ENCODE assay signal across 23 cellular contexts in genomic region chr2:241602720-241603119, GRCh38. TPM values are rescaled to one million over a fixed set of nuclear protein-coding genes. Genes with fewer than 3 reads are reported as not detected.
DNase-seq lines count a peak whose midpoint lies in the region; ATAC-seq, FAIRE-seq and TF ChIP-seq lines count a peak whose summit lies in the region.
"Had no signal": no experiment of that assay in that cellular context is flagged by ENCODE, and none has a peak within 500 bp of the region (broad histone marks: within the 10 kb centered on the region; RNA-seq: fewer than 3 reads in every experiment).

No MANE protein-coding gene starts in this region.

- FAIRE-seq in kidney (lab: Jason Lieb, UNC), result no peak
- FAIRE-seq: A204.1, GM12878 had no signal

- no peak overlapping the region for H3K4me2 ChIP-seq in neuronal stem cell (ENCODE audit: insufficient read depth, low read length, poor library complexity, severe bottlenecking)
- H3K4me2 ChIP-seq: BLaER1, GM23338 had no signal

- peaks cover 4% of the 10 kb centered on the region for H3K79me1 ChIP-seq in neuronal stem cell (ENCODE audit: low read depth, low read length)

- H3K27me3 Mint-ChIP-seq in T-cell, result no peaks in the 10 kb centered on the region
- H3K27me3 Mint-ChIP-seq: B cell; CD4-positive, CD25-positive, alpha-beta regulatory T cell had no signal

- H3K9ac ChIP-seq in kidney (ENCODE audit: low read length in 2 of 2) (no peak overlapping the region), neuronal stem cell (ENCODE audit: low read depth, low read length, poor library complexity) (no peak overlapping the region)
- H3K9ac ChIP-seq: BLaER1 had no signal

- no peak overlapping the region for H2BK15ac ChIP-seq in neuronal stem cell (ENCODE audit: low read length)

- no peak overlapping the region for H3K23ac ChIP-seq in neuronal stem cell (ENCODE audit: low read depth, low read length, poor library complexity)

- H2BK5ac ChIP-seq in neuronal stem cell (ENCODE audit: low read length), result peak overlapping the region; percentile 66

- no peak for ATAC-seq in sciatic nerve
- no peak for ATAC-seq in T-cell (replicated peaks in 1 of 4)
- ATAC-seq: CD8-positive, alpha-beta T cell; GM12878; GM23338 had no signal

- peak overlapping the region; percentile 23 for H3K4ac ChIP-seq in neuronal stem cell (ENCODE audit: low read length)

- H2AK5ac ChIP-seq in neuronal stem cell (ENCODE audit: low read depth, low read length), result no peak overlapping the region

- no CpG with 5 or more reads among the region's 17 CpGs for WGBS in neuronal stem cell (ENCODE audit: extremely low coverage in 2 of 2, insufficient read length in 2 of 2, insufficient replicate concordance in 1 of 2), 2 donors

- H3K4me1 ChIP-seq in kidney (ENCODE audit: control insufficient read depth in 1 of 2, insufficient read depth in 1 of 2, low read depth in 1 of 2, low read length in 2 of 2) (no peaks in the 10 kb centered on the region), neuronal stem cell (ENCODE audit: control insufficient read depth in 2 of 2, insufficient read depth in 1 of 2, low read depth in 1 of 2, low read length in 2 of 2) (no peaks in the 10 kb centered on the region)
- H3K4me1 ChIP-seq: Caco-2 had no signal

- intact Hi-C loops in kidney (cut with DNase I) (no loop called here), sciatic nerve (cut with DNase I) (no loop called here)

- H3K14ac ChIP-seq in neuronal stem cell (ENCODE audit: low read length), result peak overlapping the region; percentile 82

- H3K9me3 ChIP-seq in KOPT-K1 (ENCODE audit: insufficient read depth, low read length, poor library complexity, severe bottlenecking), result no peaks in the 10 kb centered on the region
- no peaks in the 10 kb centered on the region for H3K9me3 ChIP-seq in kidney (ENCODE audit: control insufficient read depth in 1 of 2, low read length in 2 of 2)
- no peaks in the 10 kb centered on the region for H3K9me3 ChIP-seq in neuronal stem cell (replicated peaks in 1 of 2; ENCODE audit: control insufficient read depth in 2 of 2, insufficient read depth in 1 of 2, low read depth in 1 of 2, low read length in 2 of 2)
- no peaks in the 10 kb centered on the region for H3K9me3 ChIP-seq in WERI-Rb-1 (ENCODE audit: severe bottlenecking)
- H3K9me3 ChIP-seq: BLaER1, Caco-2 had no signal

- no peak overlapping the region for H3K27ac Mint-ChIP-seq in T-cell
- H3K27ac Mint-ChIP-seq: B cell; CD4-positive, CD25-positive, alpha-beta regulatory T cell; CD8-positive, alpha-beta T cell; GM23338; HFFc6 had no signal

- H4K91ac ChIP-seq in neuronal stem cell (ENCODE audit: low read depth, low read length, poor library complexity), result no peak overlapping the region

- no peak overlapping the region for H2BK120ac ChIP-seq in neuronal stem cell (ENCODE audit: low read depth, low read length)

- TF ChIP-seq CTCF in kidney (IDR thresholded peaks at IDR 0.05; ENCODE audit: borderline replicate concordance, extremely low read depth, insufficient read depth) (no peak), RWPE1 (conservative IDR thresholded peaks at IDR 0.05; ENCODE audit: low read depth) (no peak), WERI-Rb-1 (IDR thresholded peaks at IDR 0.05; ENCODE audit: low read depth, low read length) (no peak)

- H3K4me3 Mint-ChIP-seq in T-cell, result no peak overlapping the region
- H3K4me3 Mint-ChIP-seq: B cell; CD4-positive, CD25-positive, alpha-beta regulatory T cell; CD8-positive, alpha-beta T cell; GM23338; H9; HFFc6 had no signal

- H3K36me3 Mint-ChIP-seq in T-cell, result peaks cover 30% of the 10 kb centered on the region

- no peak overlapping the region for H2AFZ ChIP-seq in neuronal stem cell (ENCODE audit: low read length)
- H2AFZ ChIP-seq: GM23338 had no signal

- DNase-seq in kidney, result peak; percentile 66
- DNase-seq in neuronal stem cell (ENCODE audit: low spot score), result no peak
- peak; percentile 33 for DNase-seq in sciatic nerve (ENCODE audit: low spot score)
- DNase-seq in T-cell, result no peak
- no peak for DNase-seq in RWPE1 (ENCODE audit: low spot score)
- DNase-seq in activated effector memory CD4-positive, alpha-beta T cell treated with anti-CD3 and anti-CD28 coated beads, Interleukin-2, amount 50 U/mL, for 16 hours, result no peak
- no peak for DNase-seq in WERI-Rb-1
- DNase-seq: Caco-2; CD4-positive, CD25-positive, alpha-beta regulatory T cell; CD8-positive, alpha-beta T cell; DMS153; EL; GDM1; H9; HFFc6 had no signal

- no peaks in the 10 kb centered on the region for H3K4me1 Mint-ChIP-seq in T-cell
- H3K4me1 Mint-ChIP-seq: B cell, GM23338 had no signal

- CTCF ChIA-PET in T-cell (lab: Charles Lee) (no interaction called here), RWPE1 (lab: Yijun Ruan, JAX) (no interaction called here)

- POLR2A ChIA-PET in T-cell (lab: Charles Lee) (no interaction called here), RWPE1 (lab: Yijun Ruan, JAX; ENCODE audit: low non-redundant PET) (no interaction called here)

- no peak overlapping the region for H2BK12ac ChIP-seq in neuronal stem cell (ENCODE audit: low read length)

- H3K4me3 ChIP-seq in kidney (ENCODE audit: low read length in 2 of 2) (no peak overlapping the region), neuronal stem cell (ENCODE audit: low read length in 2 of 2) (no peak overlapping the region), WERI-Rb-1 (ENCODE audit: low read depth, low read length) (no peak overlapping the region)
- H3K4me3 ChIP-seq: BLaER1, GM12878, GM23338 had no signal

- H3K27ac ChIP-seq in KOPT-K1 (ENCODE audit: low read depth, low read length, poor library complexity, severe bottlenecking) (peak overlapping the region; percentile 37), kidney (ENCODE audit: low read depth in 2 of 2, low read length in 2 of 2) (no peak overlapping the region), neuronal stem cell (replicated peaks; ENCODE audit: low read length) (no peak overlapping the region), RWPE1 (no peak overlapping the region), WERI-Rb-1 (no peak overlapping the region)
- H3K27ac ChIP-seq: 22Rv1, BLaER1, C4-2B had no signal

- no peaks in the 10 kb centered on the region for H3K9me3 Mint-ChIP-seq in T-cell
- H3K9me3 Mint-ChIP-seq: CD4-positive, CD25-positive, alpha-beta regulatory T cell; CD8-positive, alpha-beta T cell; GM23338; H9; HFFc6 had no signal

- H3K18ac ChIP-seq in neuronal stem cell (ENCODE audit: low read length), result no peak overlapping the region

- H3K36me3 ChIP-seq in KOPT-K1 (ENCODE audit: insufficient read depth, low read length) (peaks cover 62% of the 10 kb centered on the region), kidney (ENCODE audit: control insufficient read depth in 1 of 2, insufficient read depth in 2 of 2, low read length in 2 of 2) (peaks cover 23 to 37% of the 10 kb centered on the region in 2 donors), neuronal stem cell (replicated peaks in 1 of 2; ENCODE audit: control insufficient read depth in 2 of 2, insufficient read depth in 2 of 2, low read length in 2 of 2) (peaks cover 13 to 77% of the 10 kb centered on the region in 2 donors), WERI-Rb-1 (peaks cover 55% of the 10 kb centered on the region)

- H4K8ac ChIP-seq in neuronal stem cell (ENCODE audit: low read depth, low read length), result no peak overlapping the region

- H3K27me3 ChIP-seq in neuronal stem cell (ENCODE audit: control insufficient read depth in 3 of 3, insufficient read depth in 3 of 3, low read depth in 1 of 3, low read length in 3 of 3), result no peaks in the 10 kb centered on the region
- no peaks in the 10 kb centered on the region for H3K27me3 ChIP-seq in WERI-Rb-1 (ENCODE audit: insufficient read depth, low read depth, severe bottlenecking)
- H3K27me3 ChIP-seq: BLaER1 had no signal

RNA-seq across cellular contexts. Expression of gene THAP4, which starts 34.2 kb away (rescaled TPM):
- 68.0 TPM for total RNA-seq in kidney
- polyA plus RNA-seq in kidney (ENCODE audit: insufficient read depth, low read depth, low replicate concordance), result 184 TPM
- 54.6 TPM for polyA plus RNA-seq in neuronal stem cell (2013, experiment 1 of 2)
- 56.0 TPM for polyA plus RNA-seq in neuronal stem cell (2013, experiment 2 of 2)
- 37.7 TPM for total RNA-seq in sciatic nerve
- 10 to 100 TPM; 27.3 to 34.5 (median 29.7) TPM for total RNA-seq in T-cell

RNA-seq across cellular contexts. Expression of gene ATG4B, which starts 34.8 kb away (rescaled TPM):
- total RNA-seq in kidney (81.0 TPM), sciatic nerve (92.6 TPM), T-cell (100 to 1,000 TPM in 4 of 5 donors, 10 to 100 TPM in 1; 98.4 to 127 (median 108) TPM)
- 56.6 TPM for polyA plus RNA-seq in kidney (ENCODE audit: insufficient read depth, low read depth, low replicate concordance)
- 64.1 TPM for polyA plus RNA-seq in neuronal stem cell (2013, experiment 1 of 2)
- polyA plus RNA-seq in neuronal stem cell (2013, experiment 2 of 2), result 62.1 TPM

RNA-seq across cellular contexts. Expression of gene BOK, which starts 44.2 kb away (rescaled TPM):
- total RNA-seq in kidney, result 28.8 TPM
- polyA plus RNA-seq in kidney (ENCODE audit: insufficient read depth, low read depth, low replicate concordance), result 22.9 TPM
- 5.1 TPM for polyA plus RNA-seq in neuronal stem cell (2013, experiment 1 of 2)
- 4.7 TPM for polyA plus RNA-seq in neuronal stem cell (2013, experiment 2 of 2)
- 31.1 TPM for total RNA-seq in sciatic nerve
- under 1 TPM in 3 of 5 donors, not detected in 2; 0.20 to 0.89 (median 0.35) TPM for total RNA-seq in T-cell
- total RNA-seq: CD4-positive, CD25-positive, alpha-beta regulatory T cell; CD8-positive, alpha-beta T cell had no signal
- polyA plus RNA-seq: CD4-positive, CD25-positive, alpha-beta regulatory T cell had no signal

Comparison
In these comparisons a context has a peak if more than half of its experiments do, and no peak if none do; other contexts are left out.
1. DNase-seq: peak in kidney (single experiment) and sciatic nerve (single experiment); none in neuronal stem cell (single experiment), T-cell (0 of 34), RWPE1 (single experiment), activated effector memory CD4-positive, alpha-beta T cell treated with anti-CD3 and anti-CD28 coated beads, Interleukin-2, amount 50 U/mL, for 16 hours (single experiment) and WERI-Rb-1 (single experiment).
2. RNA of gene BOK, which starts 44.2 kb away (total RNA-seq): 31.1 TPM in sciatic nerve (single experiment) and 28.8 TPM in kidney (single experiment); 0.20 to 0.89 TPM in T-cell; every median in the first group is over 10 times any median in the second.